In genomic region chr5:131417240-131417869, GRCh38 we compare ENCODE assay signal across 8 cellular contexts.
DNase-seq lines count a peak whose midpoint lies in the region; ATAC-seq and TF ChIP-seq lines count a peak whose summit lies in the region.

No MANE protein-coding gene starts in this region.

- H3K4me3 ChIP-seq in AG09309 (ENCODE audit: control insufficient read depth, low read depth, low read length) (no peak overlapping the region), dorsolateral prefrontal cortex (peak overlapping the region in 4 of 59 donors; percentile 7 to 27 (median 26)), lung (no peak overlapping the region)

- ATAC-seq in GM18868 (IDR thresholded peaks at IDR 0.05; ENCODE audit: unreplicated experiment): peak; percentile 43
- peak; percentile 36 for ATAC-seq in HG03378 (IDR thresholded peaks at IDR 0.05; ENCODE audit: unreplicated experiment)
- ATAC-seq in lung (ENCODE audit: insufficient read depth, low FRiP score): no peak

- intact Hi-C loops in dorsolateral prefrontal cortex (cut with DNase I): loop anchor here (2.0 to 10.0 kb wide), 4 partner anchors 153 to 253 kb away; partner anchors contain the start of genes CDC42SE2 (in 2 of the 2) and HINT1 (in 2 of the 2)

- DNase-seq in AG09309 (ENCODE audit: low read depth): peak; percentile 40
- peak; percentile 28 for DNase-seq in NCI-H526 treated with DMSO at 0.1 percent for 48 hours (lab: John Stamatoyannopoulos, UW)
- peak; percentile 83 to 86 for DNase-seq in activated CD4-positive, alpha-beta T cell treated with anti-CD3 and anti-CD28 coated beads, Interleukin-2, amount 50 U/mL, for 4 hours
- peak; percentile 59 to 86 (median 76) for DNase-seq in dorsolateral prefrontal cortex
- DNase-seq in lung (ENCODE audit: low spot score): peak; percentile 66
- peak; percentile 85 for DNase-seq in stimulated activated CD8-positive, alpha-beta memory T cell treated with anti-CD3 and anti-CD28 coated beads, Interleukin-15, amount 100 ng/mL, for 1 hour (ENCODE audit: low read depth)

- peaks cover 0 to 5% of the 10 kb centered on the region in 2 donors for H3K36me3 ChIP-seq in lung (ENCODE audit: control insufficient read depth in 2 of 2, insufficient read depth in 2 of 2, low read length in 2 of 2)

- peak overlapping the region in 41 of 59 donors; percentile 1 to 82 (median 48) for H3K27ac ChIP-seq in dorsolateral prefrontal cortex
- no peak overlapping the region for H3K27ac ChIP-seq in lung (ENCODE audit: low read depth in 1 of 2, low read length in 1 of 2)

- no peaks in the 10 kb centered on the region for H3K9me3 ChIP-seq in lung (ENCODE audit: control insufficient read depth in 2 of 2, insufficient read depth in 1 of 2, low read length in 1 of 2)

- H3K4me1 ChIP-seq in lung (ENCODE audit: control insufficient read depth in 2 of 2, insufficient read depth in 2 of 2, low read length in 2 of 2): no peaks in the 10 kb centered on the region

- peak; percentile 82 for TF ChIP-seq CTCF in AG09309 (IDR thresholded peaks at IDR 0.05; ENCODE audit: control insufficient read depth, insufficient read depth, low read depth, low read length, missing control alignments)
- TF ChIP-seq CTCF in dorsolateral prefrontal cortex (IDR thresholded peaks at IDR 0.05 in 54 of 56, conservative IDR thresholded peaks at IDR 0.05 in 2 of 56; ENCODE audit: low read depth in 1 of 56, partially characterized antibody in 56 of 56): peak; percentile 78 to 99 (median 92)
- peak; percentile 76 for TF ChIP-seq CTCF in lung (IDR thresholded peaks at IDR 0.05; ENCODE audit: control extremely low read depth, extremely low read depth)

- 24 to 30% methylated on average over 7 of the region's 7 CpGs for WGBS in lung, 2 donors

- H3K27me3 ChIP-seq in dorsolateral prefrontal cortex (no peaks in the 10 kb centered on the region), lung (ENCODE audit: control insufficient read depth, insufficient read depth) (no peaks in the 10 kb centered on the region)

Comparison
In these comparisons a context has a peak if more than half of its experiments do, and no peak if none do; other contexts are left out.
1. DNase-seq: peak in every context shown above with its lines; median percentile 85 in stimulated activated CD8-positive, alpha-beta memory T cell treated with anti-CD3 and anti-CD28 coated beads, Interleukin-15, amount 100 ng/mL, for 1 hour; 84 in activated CD4-positive, alpha-beta T cell treated with anti-CD3 and anti-CD28 coated beads, Interleukin-2, amount 50 U/mL, for 4 hours; 76 in dorsolateral prefrontal cortex; 66 in lung; 40 in AG09309; 28 in NCI-H526 treated with DMSO at 0.1 percent for 48 hours.
2. H3K27ac ChIP-seq: peak in dorsolateral prefrontal cortex (41 of 59); none in lung (0 of 2).
3. Peak in every context shown above with its lines, with median percentiles within 50 percentile points of each other: CTCF ChIP-seq.